35 cellular contexts compared by ENCODE assay signal in the genomic region with DNA sequence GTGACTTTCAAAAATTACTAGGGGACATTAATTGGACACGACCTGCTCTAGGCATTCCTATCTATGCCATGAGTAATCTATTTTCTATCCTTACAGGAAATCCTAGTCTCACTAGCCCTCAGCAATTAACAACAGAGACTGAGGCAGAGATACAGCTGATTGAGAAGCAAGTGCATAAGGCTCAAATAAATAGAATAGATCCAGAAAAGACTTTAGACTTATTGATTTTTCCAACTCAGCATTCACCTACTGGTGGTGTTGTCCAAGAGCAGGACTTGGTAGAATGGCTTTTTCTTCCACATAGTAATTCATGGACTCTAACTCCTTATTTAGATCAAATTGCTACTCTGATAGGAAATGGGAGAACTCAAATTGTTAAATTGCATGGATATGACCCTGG.
DNase-seq lines count a peak whose midpoint lies in the region; ATAC-seq, FAIRE-seq and TF ChIP-seq lines count a peak whose summit lies in the region.
"Had no signal": no experiment of that assay in that cellular context is flagged by ENCODE, and none has a peak within 500 bp of the region (broad histone marks: within the 10 kb centered on the region; RNA-seq: fewer than 3 reads in every experiment).

No MANE protein-coding gene starts in this region.

- no peak overlapping the region for H3K4me3 Mint-ChIP-seq in T-helper 17 cell
- H3K4me3 Mint-ChIP-seq: B cell; CD14-positive monocyte; CD4-positive, alpha-beta memory T cell; CD4-positive, alpha-beta T cell; CD4-positive, CD25-positive, alpha-beta regulatory T cell; CD8-positive, alpha-beta memory T cell; CD8-positive, alpha-beta T cell had no signal

- TF ChIP-seq EP300 in HepG2 (IDR thresholded peaks at IDR 0.05; ENCODE audit: low read depth in 2 of 2, low read length in 2 of 2) (no peak), HepG2 (CRISPR knock-in tag; IDR thresholded peaks at IDR 0.05; ENCODE audit: borderline replicate concordance) (no peak), GM12878 (IDR thresholded peaks at IDR 0.05; ENCODE audit: borderline replicate concordance in 1 of 2, control insufficient read depth in 1 of 2, low read depth in 2 of 2, low read length in 2 of 2) (no peak)

- H2AFZ ChIP-seq in HepG2 (ENCODE audit: low read length), result no peak overlapping the region
- H2AFZ ChIP-seq in GM12878 (ENCODE audit: control insufficient read depth, low read depth, low read length), result no peak overlapping the region

- SMC1A ChIA-PET in GM12878 (lab: Charles Lee; ENCODE audit: uncharacterized antibody, unreplicated experiment), result no interaction called here

- H3K4me3 ChIP-seq in HepG2 (replicated peaks in 1 of 3; ENCODE audit: insufficient read depth in 1 of 3, low read depth in 2 of 3, low read length in 3 of 3), result no peak overlapping the region
- no peak overlapping the region for H3K4me3 ChIP-seq in right lobe of liver
- H3K4me3 ChIP-seq in GM12878, result no peak overlapping the region
- no peak overlapping the region for H3K4me3 ChIP-seq in liver (ENCODE audit: low read depth in 1 of 3, low read length in 3 of 3)
- no peak overlapping the region for H3K4me3 ChIP-seq in pancreas
- H3K4me3 ChIP-seq: A549; BLaER1; BLaER1 treated with 17β-estradiol and CSF1 and Interleukin-3, amounts not matched to agents 10 nM and 100 nM had no signal

- in situ Hi-C loops in HepG2 (cut with HindIII; ENCODE audit: extremely low pct_ligation_motif_present, low pct_unique_long_range_greater_than_20kb) (no loop called here), GM12878 (cut with MboI) (no loop called here)

- H3K27ac ChIP-seq in HepG2 (ENCODE audit: extremely low read length, insufficient read depth, low read length) (no peak overlapping the region), right lobe of liver (no peak overlapping the region), GM12878 (ENCODE audit: control insufficient read depth, insufficient read depth) (no peak overlapping the region), liver (ENCODE audit: low read depth in 1 of 2, low read length in 2 of 2) (no peak overlapping the region), pancreas (no peak overlapping the region)
- H3K27ac ChIP-seq: 22Rv1; A549; BLaER1; BLaER1 treated with 17β-estradiol and CSF1 and Interleukin-3, amounts not matched to agents 10 nM and 100 nM; C4-2B had no signal

- CTCF ChIA-PET in HepG2 (lab: Yijun Ruan, JAX; ENCODE audit: low intra/inter-chr PET ratio, low total read pairs) (no interaction called here), GM12878 (lab: Yijun Ruan, JAX) (no interaction called here)

- BruUV-seq in HepG2 (replicated peaks; lab: Mats Ljungman, UMichigan) (no TSS peak), GM12878 (replicated peaks; lab: Mats Ljungman, UMichigan) (no TSS peak)

- H3K27me3 ChIP-seq in HepG2 (ENCODE audit: control insufficient read depth in 1 of 2, insufficient read depth in 2 of 2, low read length in 2 of 2) (no peaks in the 10 kb centered on the region; a peak in 1 of 5 replicates), right lobe of liver (no peaks in the 10 kb centered on the region), GM12878 (replicated peaks in 1 of 2; ENCODE audit: control insufficient read depth in 2 of 2, insufficient read depth in 2 of 2, low read length in 1 of 2) (no peaks in the 10 kb centered on the region), liver (ENCODE audit: control insufficient read depth in 4 of 4, insufficient read depth in 4 of 4, low read length in 3 of 4) (no peaks in the 10 kb centered on the region), pancreas (no peaks in the 10 kb centered on the region)
- H3K27me3 ChIP-seq: BE2C; BLaER1; BLaER1 treated with 17β-estradiol and CSF1 and Interleukin-3, amounts not matched to agents 10 nM and 100 nM had no signal

- 0% methylated on average over 1 of the region's 1 CpG for WGBS in HepG2 (ENCODE audit: low lambda C conversion rate)
- 13% methylated on average over 1 of the region's 1 CpG for WGBS in right lobe of liver (ENCODE audit: insufficient coverage, low coverage, low lambda C conversion rate, missing lambda C conversion rate)
- WGBS in GM12878 (ENCODE audit: insufficient coverage, insufficient replicate concordance, low lambda C conversion rate, missing lambda C conversion rate), result 0% methylated on average over 1 of the region's 1 CpG
- WGBS in liver, result 65% methylated on average over 1 of the region's 1 CpG
- WGBS in pancreas, 2 donors, result 48 to 56% methylated on average over 1 of the region's 1 CpG

- POLR2A ChIA-PET in HepG2 (lab: Yijun Ruan, JAX), result no interaction called here
- POLR2A ChIA-PET in GM12878 (lab: Charles Lee), result no interaction called here

- FAIRE-seq in HepG2 (lab: Jason Lieb, UNC) (no peak), GM12878 (lab: Jason Lieb, UNC) (peak; percentile 27), pancreas (lab: Jason Lieb, UNC) (no peak)
- FAIRE-seq: A204.1, A549, D721Med had no signal

- intact Hi-C loops in HepG2 (cut with micrococcal nuclease; ENCODE audit: unreplicated experiment) (no loop called here), right lobe of liver (cut with DNase I) (no loop called here), GM12878 (cut with micrococcal nuclease; ENCODE audit: unreplicated experiment) (no loop called here), pancreas (cut with DNase I) (no loop called here)

- no peaks in the 10 kb centered on the region for H3K79me2 ChIP-seq in HepG2 (ENCODE audit: insufficient read depth, low read length)
- no peaks in the 10 kb centered on the region for H3K79me2 ChIP-seq in GM12878 (ENCODE audit: control insufficient read depth, insufficient read depth, low read length)

- H3K4me2 ChIP-seq in HepG2 (ENCODE audit: low read depth, low read length) (no peak overlapping the region), GM12878 (ENCODE audit: control insufficient read depth, insufficient read depth) (no peak overlapping the region)
- H3K4me2 ChIP-seq: A549; BLaER1; BLaER1 treated with 17β-estradiol and CSF1 and Interleukin-3, amounts not matched to agents 10 nM and 100 nM had no signal

- no peaks in the 10 kb centered on the region for H3K9me3 ChIP-seq in HepG2 (ENCODE audit: low read length)
- H3K9me3 ChIP-seq in right lobe of liver, result no peaks in the 10 kb centered on the region
- no peaks in the 10 kb centered on the region; the same call in 2 of the 3 replicates for H3K9me3 ChIP-seq in GM12878 (replicated peaks; ENCODE audit: control insufficient read depth, insufficient read depth, low read length)
- peaks cover 0 to 4% (median 1%) of the 10 kb centered on the region in 4 donors for H3K9me3 ChIP-seq in liver (ENCODE audit: control insufficient read depth in 4 of 4, low read length in 3 of 4)
- no peaks in the 10 kb centered on the region for H3K9me3 ChIP-seq in pancreas
- no peaks in the 10 kb centered on the region for H3K9me3 ChIP-seq in T-helper 17 cell (ENCODE audit: control insufficient read depth, low read length, poor library complexity, severe bottlenecking)
- H3K9me3 ChIP-seq: A549, BE2C, Caco-2 had no signal

- TF ChIP-seq RAD21 in HepG2 (CRISPR knock-in tag; IDR thresholded peaks at IDR 0.05) (no peak), GM12878 (IDR thresholded peaks at IDR 0.05; ENCODE audit: insufficient read depth, low read depth, low read length) (no peak), liver (IDR thresholded peaks at IDR 0.05) (no peak)

- H3K4me1 ChIP-seq in HepG2 (ENCODE audit: insufficient read depth, low read length) (no peaks in the 10 kb centered on the region), right lobe of liver (no peaks in the 10 kb centered on the region), GM12878 (ENCODE audit: control insufficient read depth, insufficient read depth, low read length) (no peaks in the 10 kb centered on the region), liver (ENCODE audit: control insufficient read depth in 4 of 4, insufficient read depth in 4 of 4, low read length in 3 of 4) (no peaks in the 10 kb centered on the region), pancreas (no peaks in the 10 kb centered on the region)
- H3K4me1 ChIP-seq: A549, BE2C, BLaER1, Caco-2 had no signal

- ATAC-seq in HepG2 (no peak), right lobe of liver (no peak), GM12878 (no peak), pancreas (no peak), T-helper 17 cell (no peak)
- ATAC-seq: A549; CD8-positive, alpha-beta T cell had no signal

- H3K36me3 ChIP-seq in HepG2 (replicated peaks in 1 of 2; ENCODE audit: control insufficient read depth in 1 of 2, insufficient read depth in 2 of 2, low read length in 2 of 2) (no peaks in the 10 kb centered on the region), right lobe of liver (no peaks in the 10 kb centered on the region), GM12878 (ENCODE audit: control insufficient read depth in 2 of 2, insufficient read depth in 2 of 2, low read length in 1 of 2) (no peaks in the 10 kb centered on the region), liver (ENCODE audit: control insufficient read depth in 4 of 4, insufficient read depth in 3 of 4, low read depth in 1 of 4, low read length in 3 of 4) (no peaks in the 10 kb centered on the region), pancreas (no peaks in the 10 kb centered on the region)
- H3K36me3 ChIP-seq: BLaER1; BLaER1 treated with 17β-estradiol and CSF1 and Interleukin-3, amounts not matched to agents 10 nM and 100 nM had no signal

- RAD21 ChIA-PET in GM12878 (lab: Charles Lee; ENCODE audit: unreplicated experiment), result no interaction called here

- no peak for TF ChIP-seq CTCF in HepG2 (CRISPR knock-in tag; IDR thresholded peaks at IDR 0.05)
- TF ChIP-seq CTCF in right lobe of liver (IDR thresholded peaks at IDR 0.05), result no peak
- TF ChIP-seq CTCF in GM12878 (IDR thresholded peaks at IDR 0.05 in 2 of 3, conservative IDR thresholded peaks at IDR 0.05 in 1 of 3; ENCODE audit: control insufficient read depth in 2 of 3, extremely low read depth in 1 of 3, insufficient read depth in 1 of 3, low read depth in 3 of 3, low read length in 3 of 3), result no peak
- TF ChIP-seq CTCF in liver (IDR thresholded peaks at IDR 0.05; ENCODE audit: low read depth, low read length, missing input control), result no peak
- no peak for TF ChIP-seq CTCF in pancreas (IDR thresholded peaks at IDR 0.05)

- H3K27me3 Mint-ChIP-seq in T-helper 17 cell, result peaks cover 10% of the 10 kb centered on the region
- H3K27me3 Mint-ChIP-seq: B cell; CD4-positive, CD25-positive, alpha-beta regulatory T cell; CD8-positive, alpha-beta memory T cell had no signal

- H4K20me1 ChIP-seq in HepG2 (ENCODE audit: insufficient read depth, low read length) (no peaks in the 10 kb centered on the region), GM12878 (ENCODE audit: control insufficient read depth, insufficient read depth) (no peaks in the 10 kb centered on the region)
- H4K20me1 ChIP-seq: BLaER1; BLaER1 treated with 17β-estradiol and CSF1 and Interleukin-3, amounts not matched to agents 10 nM and 100 nM had no signal

- H3K9ac ChIP-seq in HepG2 (ENCODE audit: insufficient read depth, low read depth, low read length) (no peak overlapping the region), GM12878 (ENCODE audit: control insufficient read depth, insufficient read depth, low read length) (no peak overlapping the region), liver (ENCODE audit: low read depth in 1 of 2, low read length in 2 of 2) (no peak overlapping the region)
- H3K9ac ChIP-seq: BLaER1; BLaER1 treated with 17β-estradiol and CSF1 and Interleukin-3, amounts not matched to agents 10 nM and 100 nM had no signal

- no peaks in the 10 kb centered on the region for H3K4me1 Mint-ChIP-seq in T-helper 17 cell
- H3K4me1 Mint-ChIP-seq: B cell; CD14-positive monocyte; CD4-positive, CD25-positive, alpha-beta regulatory T cell; CD8-positive, alpha-beta memory T cell had no signal

- DNase-seq in HepG2 (ENCODE audit: low spot score), result no peak
- DNase-seq in right lobe of liver, result no peak
- DNase-seq in EH (ENCODE audit: low read depth), result peak; percentile 5
- DNase-seq in GM12878 (ENCODE audit: low read depth, low spot score), result no peak
- no peak for DNase-seq in pancreas
- no peak for DNase-seq in SKM-1 treated with dmso at 0.1 percent for 144 hours (lab: John Stamatoyannopoulos, UW; ENCODE audit: unreplicated experiment)
- no peak for DNase-seq in T-helper 17 cell
- DNase-seq: 8988T; AML-193; BE2C; C1 segment of cervical spinal cord; Caco-2; Calu3; CD4-positive, alpha-beta memory T cell; CD4-positive, alpha-beta T cell; CD4-positive, CD25-positive, alpha-beta regulatory T cell; CD8-positive, alpha-beta memory T cell; CD8-positive, alpha-beta T cell; COR-L47; DMS 273 treated with DMSO at 0.1 percent for 48 hours; DMS153; DMS53; DMS79; DMS79 treated with DMSO at 0.1 percent for 48 hours; DND-41 had no signal

- H3K27ac Mint-ChIP-seq in T-helper 17 cell, result no peak overlapping the region
- H3K27ac Mint-ChIP-seq: B cell; CD14-positive monocyte; CD4-positive, alpha-beta memory T cell; CD4-positive, alpha-beta T cell; CD4-positive, CD25-positive, alpha-beta regulatory T cell; CD8-positive, alpha-beta memory T cell; CD8-positive, alpha-beta T cell had no signal

- TF ChIP-seq POLR2A in HepG2 (IDR thresholded peaks at IDR 0.05; ENCODE audit: insufficient read depth in 1 of 2, low read depth in 2 of 2, low read length in 2 of 2) (no peak), right lobe of liver (IDR thresholded peaks at IDR 0.05) (no peak), GM12878 (IDR thresholded peaks at IDR 0.05; ENCODE audit: low read depth, low read length) (no peak)

- no peaks in the 10 kb centered on the region for H3K36me3 Mint-ChIP-seq in T-helper 17 cell (ENCODE audit: low read depth)
- H3K36me3 Mint-ChIP-seq: CD14-positive monocyte; CD4-positive, alpha-beta memory T cell; CD8-positive, alpha-beta T cell had no signal
